21 cellular contexts compared by ENCODE assay signal in the genomic region with DNA sequence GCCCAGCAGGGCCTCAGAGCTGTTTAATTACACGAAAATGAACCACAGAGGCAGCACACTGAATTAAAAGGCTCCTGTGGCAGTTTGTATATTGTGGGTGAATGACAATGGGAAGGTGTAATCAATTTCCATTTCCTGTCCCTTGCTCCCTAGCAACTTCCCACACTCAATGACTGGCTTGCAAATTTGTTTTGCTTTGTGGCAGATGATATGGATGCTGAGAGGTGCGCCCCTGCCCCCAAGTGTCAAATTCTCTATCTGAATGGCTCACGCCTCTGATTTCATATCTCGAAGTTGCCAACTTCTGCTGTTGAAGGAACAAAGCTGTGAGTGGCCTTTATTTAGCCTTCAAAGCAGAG.
DNase-seq lines count a peak whose midpoint lies in the region; ATAC-seq lines count a peak whose summit lies in the region.
"Had no signal": no experiment of that assay in that cellular context is flagged by ENCODE, and none has a peak within 500 bp of the region (broad histone marks: within the 10 kb centered on the region; RNA-seq: fewer than 3 reads in every experiment).

No MANE protein-coding gene starts in this region.

- ATAC-seq in HG03378 (IDR thresholded peaks at IDR 0.05; ENCODE audit: unreplicated experiment) (no peak), HG03442 (IDR thresholded peaks at IDR 0.05; ENCODE audit: unreplicated experiment) (no peak)
- ATAC-seq: activated CD4-positive, alpha-beta T cell treated with anti-CD3 and anti-CD28 coated beads for 36 hours; body of pancreas; foreskin keratinocyte; heart right ventricle; psoas muscle; stimulated activated naive CD8-positive, alpha-beta T cell treated with anti-CD3 and anti-CD28 coated beads, Interleukin-15, amount 100 ng/mL, for 72 hours; T-cell had no signal

- peak; percentile 66 for DNase-seq in NCI-H345 (lab: John Stamatoyannopoulos, UW)
- no peak for DNase-seq in NCI-H345 treated with DMSO at 0.1 percent for 48 hours (lab: John Stamatoyannopoulos, UW; ENCODE audit: unreplicated experiment)
- DNase-seq in NCI-H2081 (lab: John Stamatoyannopoulos, UW), result peak; percentile 68 to 83
- no peak for DNase-seq in SJSA1 (ENCODE audit: low read depth in 1 of 2, low spot score in 2 of 2)
- no peak for DNase-seq in cerebellar nuclear complex (lab: John Stamatoyannopoulos, UW)
- DNase-seq in GOT3 (lab: John Stamatoyannopoulos, UW), result no peak
- DNase-seq: activated CD4-positive, alpha-beta T cell treated with anti-CD3 and anti-CD28 coated beads for 36 hours; activated T-cell treated with anti-CD3 and anti-CD28 coated beads, Interleukin-2, amount 50 U/mL, for 24 hours; body of pancreas; DMS79; foreskin keratinocyte; H9; heart right ventricle; nucleus accumbens; psoas muscle; SIG-M5; stimulated activated naive CD8-positive, alpha-beta T cell treated with anti-CD3 and anti-CD28 coated beads, Interleukin-15, amount 100 ng/mL, for 72 hours; T-cell; tibial artery had no signal

- H3K4me3 ChIP-seq in SJSA1, result no peak overlapping the region
- H3K4me3 ChIP-seq: body of pancreas, heart right ventricle, psoas muscle, tibial artery had no signal

- no peaks in the 10 kb centered on the region for H3K27me3 ChIP-seq in SJSA1 (replicated peaks)
- H3K27me3 ChIP-seq: body of pancreas, tibial artery had no signal

- H3K4me1 ChIP-seq in SJSA1 (replicated peaks), result peaks cover 16% of the 10 kb centered on the region
- H3K4me1 ChIP-seq: body of pancreas, foreskin keratinocyte, psoas muscle had no signal

- peaks cover 3% of the 10 kb centered on the region; the same call in 1 of the 2 replicates for H3K9me3 ChIP-seq in SJSA1 (replicated peaks)
- H3K9me3 ChIP-seq: body of pancreas, psoas muscle had no signal

- H3K36me3 ChIP-seq in SJSA1, result no peaks in the 10 kb centered on the region
- H3K36me3 ChIP-seq: heart right ventricle, tibial artery had no signal

- H3K27ac ChIP-seq in SJSA1, result peak overlapping the region; percentile 40
- H3K27ac ChIP-seq: body of pancreas, foreskin keratinocyte, heart right ventricle, psoas muscle had no signal

Comparison
In these comparisons a context has a peak if more than half of its experiments do, and no peak if none do; other contexts are left out.
1. DNase-seq: peak in NCI-H345 (single experiment) and NCI-H2081 (2 of 2); none in NCI-H345 treated with DMSO at 0.1 percent for 48 hours (single experiment), SJSA1 (0 of 2), cerebellar nuclear complex (0 of 2) and GOT3 (single experiment).